ENCODE assay signal across 19 cellular contexts in the genomic region with DNA sequence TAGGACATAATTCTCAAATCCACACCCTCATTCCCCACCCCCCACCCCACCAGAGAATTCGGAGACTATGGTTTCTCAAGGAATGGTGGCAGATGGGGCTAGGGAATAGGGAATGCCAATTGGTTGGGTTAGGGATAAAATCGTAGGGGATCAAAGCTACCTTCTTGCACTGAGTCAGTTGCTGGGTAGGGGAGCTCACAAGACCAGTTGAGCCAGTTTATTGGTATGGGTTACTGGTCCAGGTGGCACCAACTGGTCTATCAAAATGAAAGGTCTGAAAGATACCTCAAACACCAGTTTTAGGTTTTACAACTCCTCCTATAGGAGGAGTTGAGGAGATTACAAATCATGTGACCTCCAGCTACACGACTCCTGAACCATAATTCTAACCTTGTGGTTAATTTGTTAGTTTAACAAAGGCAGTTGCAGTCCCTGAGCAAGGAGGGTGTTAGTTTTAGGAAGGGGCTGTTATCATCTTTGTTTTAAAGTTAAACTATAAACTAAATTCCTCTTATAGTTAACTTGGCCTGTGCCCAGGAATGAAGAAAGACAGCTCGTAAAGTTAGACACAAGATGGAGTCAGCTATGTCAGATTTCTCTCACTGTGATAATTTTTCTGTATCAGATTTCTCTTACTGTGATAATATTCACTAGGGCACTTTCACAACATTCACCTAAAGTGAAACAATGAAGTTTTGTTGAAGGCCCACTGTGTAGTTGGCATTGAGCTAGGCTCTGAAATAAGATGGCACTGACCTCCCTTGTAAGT. TPM values are rescaled to one million over a fixed set of nuclear protein-coding genes. Genes with fewer than 3 reads are reported as not detected.
DNase-seq lines count a peak whose midpoint lies in the region; ATAC-seq, FAIRE-seq and TF ChIP-seq lines count a peak whose summit lies in the region.
"Had no signal": no experiment of that assay in that cellular context is flagged by ENCODE, and none has a peak within 500 bp of the region (broad histone marks: within the 10 kb centered on the region; RNA-seq: fewer than 3 reads in every experiment).

No MANE protein-coding gene starts in this region.

- H3K4me3 Mint-ChIP-seq in Calu3 (ENCODE audit: low read depth, unreplicated experiment) (no peak overlapping the region), WTC11 (no peak overlapping the region), immature natural killer cell (peak overlapping the region; percentile 86 to 91 (median 89))

- H3K9me3 Mint-ChIP-seq in Calu3 (ENCODE audit: low read depth, unreplicated experiment) (no peaks in the 10 kb centered on the region), WTC11 (no peaks in the 10 kb centered on the region), immature natural killer cell (no peaks in the 10 kb centered on the region)

- intact Hi-C loops in Calu3 (cut with micrococcal nuclease; ENCODE audit: unreplicated experiment): no loop called here

- peak; percentile 63 for FAIRE-seq in GM19239 (lab: Jason Lieb, UNC)
- FAIRE-seq: D721Med, HTR-8/SVneo had no signal

- CTCF ChIA-PET in Calu3 (lab: Charles Lee): interaction anchor here (1.3 kb wide), 1 partner anchor 10 kb away, joined by 3 read pairs; no protein-coding TSS in a partner anchor
- CTCF ChIA-PET in WTC11 (lab: Charles Lee): interaction anchor here (0.8 kb wide), 1 partner anchor 51 kb away, joined by 4 read pairs; no protein-coding TSS in a partner anchor

- peak; percentile 47 for DNase-seq in Calu3
- no peak for DNase-seq in GM19239 (ENCODE audit: insufficient read length, low spot score)
- DNase-seq in WTC11 (ENCODE audit: low spot score): no peak
- peak; percentile 77 to 78 (median 78) for DNase-seq in immature natural killer cell
- no peak for DNase-seq in NCI-H774 (lab: John Stamatoyannopoulos, UW)
- DNase-seq in erythroblast (lab: John Stamatoyannopoulos, UW): no peak
- DNase-seq in foreskin fibroblast: no peak
- no peak for DNase-seq in cerebellum (ENCODE audit: low spot score)
- DNase-seq: GM23248; mesenchymal stem cell; NCI-H146; NCI-H524 treated with DMSO at 0.1 percent for 48 hours; pancreas; stimulated activated CD4-positive, alpha-beta T cell treated with anti-CD3 and anti-CD28 coated beads, Interleukin-12 subunit alpha, Interleukin-12 subunit beta, amount 100 ng/mL, for 4 hours; upper lobe of left lung had no signal

- H3K4me3 ChIP-seq in foreskin fibroblast (ENCODE audit: low read depth in 1 of 2, low read length in 2 of 2): no peak overlapping the region
- H3K4me3 ChIP-seq: coronary artery, GM23248, pancreas, upper lobe of left lung had no signal

- peaks cover 34% of the 10 kb centered on the region for H3K27me3 Mint-ChIP-seq in Calu3 (ENCODE audit: unreplicated experiment)
- H3K27me3 Mint-ChIP-seq in WTC11 (ENCODE audit: low read depth): peaks cover 57% of the 10 kb centered on the region
- H3K27me3 Mint-ChIP-seq in immature natural killer cell (ENCODE audit: low read depth in 3 of 3): peaks cover 5 to 30% (median 19%) of the 10 kb centered on the region in 3 donors

- TF ChIP-seq POLR2A in erythroblast (IDR thresholded peaks at IDR 0.05; ENCODE audit: low read length): no peak

- H3K27ac Mint-ChIP-seq in Calu3 (ENCODE audit: unreplicated experiment) (no peak overlapping the region), WTC11 (no peak overlapping the region), immature natural killer cell (peak overlapping the region; percentile 97 to 100 (median 98))

- TF ChIP-seq CTCF in Calu3 (IDR thresholded peaks at IDR 0.05; ENCODE audit: unreplicated experiment) (no peak), WTC11 (IDR thresholded peaks at IDR 0.05) (no peak), foreskin fibroblast (IDR thresholded peaks at IDR 0.05; ENCODE audit: low read depth, low read length) (no peak)

- H3K4me1 Mint-ChIP-seq in Calu3 (ENCODE audit: low read depth, unreplicated experiment) (peaks cover 7% of the 10 kb centered on the region), WTC11 (peaks cover 25% of the 10 kb centered on the region), immature natural killer cell (peaks cover 75 to 86% of the 10 kb centered on the region in 2 donors)

- ATAC-seq in WTC11: no peak
- ATAC-seq: activated CD4-positive, CD25-positive, alpha-beta regulatory T cell treated with anti-CD3 and anti-CD28 coated beads, Interleukin-2, amount 50 U/mL, for 24 hours; pancreas had no signal

- BruUV-seq in Calu3 (replicated peaks; lab: Mats Ljungman, UMichigan): no TSS peak

- no peaks in the 10 kb centered on the region for H3K36me3 Mint-ChIP-seq in Calu3 (ENCODE audit: insufficient read depth, unreplicated experiment)
- H3K36me3 Mint-ChIP-seq in WTC11: peaks cover 6% of the 10 kb centered on the region
- H3K36me3 Mint-ChIP-seq in immature natural killer cell: peaks cover 5 to 13% (median 6%) of the 10 kb centered on the region in 3 donors

- POLR2A ChIA-PET in WTC11 (lab: Charles Lee): no interaction called here

TF ChIP-seq in WTC11, 78 proteins besides CTCF, POLR2A, EP300 and RAD21:
- no peak for TF ChIP-seq ZNF396 (CRISPR knock-in tag; IDR thresholded peaks at IDR 0.05; ENCODE audit: borderline replicate concordance)
- TF ChIP-seq NFYB (CRISPR knock-in tag; conservative IDR thresholded peaks at IDR 0.05; ENCODE audit: low read depth): no peak
- TF ChIP-seq CREB1 (CRISPR knock-in tag; IDR thresholded peaks at IDR 0.05): no peak
- TF ChIP-seq, protein P1, sequence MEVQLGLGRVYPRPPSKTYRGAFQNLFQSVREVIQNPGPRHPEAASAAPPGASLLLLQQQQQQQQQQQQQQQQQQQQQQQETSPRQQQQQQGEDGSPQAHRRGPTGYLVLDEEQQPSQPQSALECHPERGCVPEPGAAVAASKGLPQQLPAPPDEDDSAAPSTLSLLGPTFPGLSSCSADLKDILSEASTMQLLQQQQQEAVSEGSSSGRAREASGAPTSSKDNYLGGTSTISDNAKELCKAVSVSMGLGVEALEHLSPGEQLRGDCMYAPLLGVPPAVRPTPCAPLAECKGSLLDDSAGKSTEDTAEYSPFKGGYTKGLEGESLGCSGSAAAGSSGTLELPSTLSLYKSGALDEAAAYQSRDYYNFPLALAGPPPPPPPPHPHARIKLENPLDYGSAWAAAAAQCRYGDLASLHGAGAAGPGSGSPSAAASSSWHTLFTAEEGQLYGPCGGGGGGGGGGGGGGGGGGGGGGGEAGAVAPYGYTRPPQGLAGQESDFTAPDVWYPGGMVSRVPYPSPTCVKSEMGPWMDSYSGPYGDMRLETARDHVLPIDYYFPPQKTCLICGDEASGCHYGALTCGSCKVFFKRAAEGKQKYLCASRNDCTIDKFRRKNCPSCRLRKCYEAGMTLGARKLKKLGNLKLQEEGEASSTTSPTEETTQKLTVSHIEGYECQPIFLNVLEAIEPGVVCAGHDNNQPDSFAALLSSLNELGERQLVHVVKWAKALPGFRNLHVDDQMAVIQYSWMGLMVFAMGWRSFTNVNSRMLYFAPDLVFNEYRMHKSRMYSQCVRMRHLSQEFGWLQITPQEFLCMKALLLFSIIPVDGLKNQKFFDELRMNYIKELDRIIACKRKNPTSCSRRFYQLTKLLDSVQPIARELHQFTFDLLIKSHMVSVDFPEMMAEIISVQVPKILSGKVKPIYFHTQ (CRISPR knock-in tag; IDR thresholded peaks at IDR 0.05): no peak
- TF ChIP-seq SOX15 (CRISPR knock-in tag; IDR thresholded peaks at IDR 0.05): no peak
- TF ChIP-seq, protein P2, sequence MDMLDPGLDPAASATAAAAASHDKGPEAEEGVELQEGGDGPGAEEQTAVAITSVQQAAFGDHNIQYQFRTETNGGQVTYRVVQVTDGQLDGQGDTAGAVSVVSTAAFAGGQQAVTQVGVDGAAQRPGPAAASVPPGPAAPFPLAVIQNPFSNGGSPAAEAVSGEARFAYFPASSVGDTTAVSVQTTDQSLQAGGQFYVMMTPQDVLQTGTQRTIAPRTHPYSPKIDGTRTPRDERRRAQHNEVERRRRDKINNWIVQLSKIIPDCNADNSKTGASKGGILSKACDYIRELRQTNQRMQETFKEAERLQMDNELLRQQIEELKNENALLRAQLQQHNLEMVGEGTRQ (CRISPR knock-in tag; IDR thresholded peaks at IDR 0.05): 0 out of 2 replicates have a peak, but pooled peaks have one; percentile 19

RNA-seq across cellular contexts. Expression of a gene that starts 2.5 kb away (rescaled TPM):
- total RNA-seq in Calu3 (2022) (not detected in 2 replicates), WTC11 (2021) (0.60 to 1.7 TPM (median 1.4 TPM) in 3 replicates), cerebellum (not detected)
- 10 to 100 TPM in 1 of 3 donors, 1 to 10 TPM in 2; 5.0 to 12.8 (median 9.9) TPM for polyA plus RNA-seq in immature natural killer cell
- total RNA-seq: GM23248 had no signal
- polyA plus RNA-seq: GM23248 had no signal

RNA-seq across cellular contexts. Expression of a gene that starts 33.3 kb away (rescaled TPM):
- total RNA-seq in Calu3 (2022) (not detected in 2 replicates), WTC11 (2021) (9.9 to 13.9 TPM (median 13.1 TPM) in 3 replicates), cerebellum (29.5 TPM)
- 10 to 100 TPM; 31.2 to 35.6 (median 31.9) TPM for polyA plus RNA-seq in immature natural killer cell

Comparison
In these comparisons a context has a peak if more than half of its experiments do, and no peak if none do; other contexts are left out.
1. DNase-seq: peak in Calu3 (single experiment) and immature natural killer cell (3 of 3); none in GM19239 (single experiment), WTC11 (single experiment), NCI-H774 (single experiment), erythroblast (0 of 2), foreskin fibroblast (0 of 2) and cerebellum (single experiment).
2. H3K27ac Mint-ChIP-seq: peak in immature natural killer cell (6 of 6); none in Calu3 (single experiment) and WTC11 (single experiment).
3. H3K4me3 Mint-ChIP-seq: peak in immature natural killer cell (5 of 5); none in Calu3 (single experiment) and WTC11 (single experiment).